In genomic region chr4:139188648-139189416, GRCh38 we compare ENCODE assay signal across 1 cellular context.
TF ChIP-seq lines count a peak whose summit lies in the region.

No MANE protein-coding gene starts in this region.

TF ChIP-seq in K562, 482 proteins besides CTCF, POLR2A, EP300 and RAD21 (continued from another document and continues in another):
- TF ChIP-seq E2F1 (CRISPR knock-in tag; IDR thresholded peaks at IDR 0.05) (no peak), MYC (IDR thresholded peaks at IDR 0.05; ENCODE audit: low read depth, low read length) (0 out of 2 replicates have a peak, but pooled peaks have one; percentile 15), MYC (CRISPR knock-in tag; IDR thresholded peaks at IDR 0.05; ENCODE audit: borderline replicate concordance, low read depth) (no peak), ERF (CRISPR knock-in tag; IDR thresholded peaks at IDR 0.05) (no peak), ADNP (tag; IDR thresholded peaks at IDR 0.05) (peak; percentile 43; the same call in 1 of the 2 replicates), ZNF239 (CRISPR knock-in tag; IDR thresholded peaks at IDR 0.05) (no peak), ARID4B (CRISPR knock-in tag; IDR thresholded peaks at IDR 0.05) (no peak), ZNF696 (CRISPR knock-in tag; conservative IDR thresholded peaks at IDR 0.05) (no peak), RNF2 (IDR thresholded peaks at IDR 0.05) (no peak), MNT (conservative IDR thresholded peaks at IDR 0.05) (peak in 1 of 2 experiments; percentile 30; a peak in 1 of 4 replicates), CTBP1 (IDR thresholded peaks at IDR 0.05; ENCODE audit: borderline replicate concordance) (peak; percentile 67), NFATC3 (IDR thresholded peaks at IDR 0.05) (no peak), PRDM10 (IDR thresholded peaks at IDR 0.05; ENCODE audit: partially characterized antibody) (peak; percentile 93), ZZZ3 (IDR thresholded peaks at IDR 0.05) (no peak), ZNF699 (CRISPR knock-in tag; IDR thresholded peaks at IDR 0.05; ENCODE audit: insufficient replicate concordance) (no peak), ELF4 (CRISPR knock-in tag; IDR thresholded peaks at IDR 0.05) (no peak), HINFP (tag; conservative IDR thresholded peaks at IDR 0.05; ENCODE audit: low read depth) (no peak), IFI16 (CRISPR knock-in tag; IDR thresholded peaks at IDR 0.05) (no peak), FOXJ3 (CRISPR knock-in tag; IDR thresholded peaks at IDR 0.05) (no peak), MAFF (IDR thresholded peaks at IDR 0.05; ENCODE audit: low read length) (peak; percentile 86), MCM2 (IDR thresholded peaks at IDR 0.05; ENCODE audit: low read depth) (no peak), UBTF (IDR thresholded peaks at IDR 0.05; ENCODE audit: borderline replicate concordance in 1 of 2, low read depth in 2 of 2, low read length in 2 of 2) (no peak), ZNF23 (CRISPR knock-in tag; IDR thresholded peaks at IDR 0.05) (no peak), JUND (IDR thresholded peaks at IDR 0.05; ENCODE audit: borderline replicate concordance, low read depth, low read length) (peak; percentile 18; the same call in 1 of the 2 replicates), JUND (tag; IDR thresholded peaks at IDR 0.05; ENCODE audit: borderline replicate concordance, low read depth, low read length) (no peak), CHCHD3 (CRISPR knock-in tag; IDR thresholded peaks at IDR 0.05) (no peak), ARID3B (CRISPR knock-in tag; IDR thresholded peaks at IDR 0.05; ENCODE audit: borderline replicate concordance) (no peak), HMBOX1 (IDR thresholded peaks at IDR 0.05) (peak; percentile 88), TFAM (CRISPR knock-in tag; conservative IDR thresholded peaks at IDR 0.05) (no peak), ZEB2 (IDR thresholded peaks at IDR 0.05) (0 out of 2 replicates have a peak, but pooled peaks have one; percentile 32), E4F1 (CRISPR knock-in tag; IDR thresholded peaks at IDR 0.05; ENCODE audit: borderline replicate concordance) (no peak), TAF15 (IDR thresholded peaks at IDR 0.05; ENCODE audit: low read depth, low read length) (no peak), ZBTB7A (IDR thresholded peaks at IDR 0.05; ENCODE audit: borderline replicate concordance, control insufficient read depth, low read depth, low read length) (no peak), SNIP1 (IDR thresholded peaks at IDR 0.05; ENCODE audit: low read depth) (no peak), CBFA2T3 (IDR thresholded peaks at IDR 0.05) (peak; percentile 78), SP1 (CRISPR knock-in tag; IDR thresholded peaks at IDR 0.05) (peak; percentile 59; the same call in 1 of the 2 replicates), C11orf30 (IDR thresholded peaks at IDR 0.05; ENCODE audit: low read depth) (peak; percentile 96), CREB5 (CRISPR knock-in tag; IDR thresholded peaks at IDR 0.05) (no peak), PHB (CRISPR knock-in tag; IDR thresholded peaks at IDR 0.05) (no peak)
